ENCODE assay signal across 9 cellular contexts in the genomic region with DNA sequence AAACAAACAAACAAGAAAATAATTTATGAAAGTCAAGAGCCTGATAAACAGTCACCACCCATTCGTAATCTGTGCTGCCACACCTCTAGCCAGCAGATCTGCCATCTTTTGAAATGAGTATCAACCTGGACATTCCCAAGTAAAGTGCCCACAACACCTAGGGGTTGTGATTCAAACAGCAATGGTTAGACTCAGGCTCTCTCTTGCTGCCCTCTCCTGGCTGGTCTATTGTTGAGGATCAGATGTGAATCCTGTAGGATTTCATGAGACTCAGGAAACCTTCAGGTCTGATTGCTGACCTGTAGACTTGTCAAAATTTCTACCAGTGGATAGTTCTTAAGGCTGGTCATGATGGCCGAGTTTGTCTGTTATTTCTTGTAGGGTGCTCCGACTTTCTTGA. TPM values are rescaled to one million over a fixed set of nuclear protein-coding genes. Genes with fewer than 3 reads are reported as not detected.
DNase-seq lines count a peak whose midpoint lies in the region; ATAC-seq and TF ChIP-seq lines count a peak whose summit lies in the region.
"Had no signal": no experiment of that assay in that cellular context is flagged by ENCODE, and none has a peak within 500 bp of the region (broad histone marks: within the 10 kb centered on the region; RNA-seq: fewer than 3 reads in every experiment).

No MANE protein-coding gene starts in this region.

- H3K27ac ChIP-seq in fibroblast of lung (ENCODE audit: insufficient read depth, low read length): no peak overlapping the region

- H3K27me3 ChIP-seq in fibroblast of lung (ENCODE audit: control insufficient read depth, insufficient read depth, low read length): no peaks in the 10 kb centered on the region

- peaks cover 60% of the 10 kb centered on the region for H3K36me3 Mint-ChIP-seq in activated CD8-positive, alpha-beta memory T cell treated with anti-CD3 and anti-CD28 coated beads, Interleukin-2, amount 10 ng/mL, durations not matched to agents 7 days and 5 days

- H4K20me1 ChIP-seq in fibroblast of lung (ENCODE audit: control insufficient read depth, extremely low read depth, insufficient read depth, low read length): no peaks in the 10 kb centered on the region

- no peaks in the 10 kb centered on the region for H3K9me3 ChIP-seq in fibroblast of lung (ENCODE audit: control insufficient read depth, insufficient read depth, low read depth, low read length)

- H3K4me3 Mint-ChIP-seq in activated CD8-positive, alpha-beta memory T cell treated with anti-CD3 and anti-CD28 coated beads, Interleukin-2, amount 10 ng/mL, durations not matched to agents 7 days and 5 days: no peak overlapping the region
- H3K4me3 Mint-ChIP-seq: activated naive CD8-positive, alpha-beta T cell had no signal

- H3K9ac ChIP-seq in fibroblast of lung (ENCODE audit: insufficient read depth, low read length): no peak overlapping the region

- no peak overlapping the region for H3K4me2 ChIP-seq in fibroblast of lung (ENCODE audit: extremely low read depth, insufficient read depth, low read length)

- no peak overlapping the region for H3K4me3 ChIP-seq in fibroblast of lung (replicated peaks in 1 of 4; ENCODE audit: control extremely low read depth in 1 of 4, insufficient read depth in 1 of 4, low read depth in 3 of 4, low read length in 4 of 4)

- peaks cover 1% of the 10 kb centered on the region for H3K36me3 ChIP-seq in fibroblast of lung (ENCODE audit: control insufficient read depth, insufficient read depth, low read length)

- ATAC-seq in activated CD8-positive, alpha-beta memory T cell treated with anti-CD3 and anti-CD28 coated beads, Interleukin-2, amount 10 ng/mL, durations not matched to agents 7 days and 5 days: no peak
- ATAC-seq in GM21381 (IDR thresholded peaks at IDR 0.05; ENCODE audit: unreplicated experiment) (no peak), HG02798 (IDR thresholded peaks at IDR 0.05; ENCODE audit: poor library complexity, unreplicated experiment) (no peak)

- peak; percentile 27 to 42 for TF ChIP-seq CTCF in fibroblast of lung (conservative IDR thresholded peaks at IDR 0.05 in 1 of 2, IDR thresholded peaks at IDR 0.05 in 1 of 2; ENCODE audit: low read depth in 1 of 2, low read length in 2 of 2)

- no peaks in the 10 kb centered on the region for H3K9me3 Mint-ChIP-seq in activated CD8-positive, alpha-beta memory T cell treated with anti-CD3 and anti-CD28 coated beads, Interleukin-2, amount 10 ng/mL, durations not matched to agents 7 days and 5 days (ENCODE audit: low read depth)

- H2AFZ ChIP-seq in fibroblast of lung (ENCODE audit: low read length): no peak overlapping the region

- CTCF ChIA-PET in activated CD8-positive, alpha-beta memory T cell treated with anti-CD3 and anti-CD28 coated beads, Interleukin-2, amount 10 ng/mL, durations not matched to agents 7 days and 5 days (lab: Charles Lee): interaction anchor here (1.6 to 3.0 kb wide), 3 partner anchors 105 to 239 kb away, joined by 4 to 9 read pairs (median 8); no protein-coding TSS in a partner anchor

- no peaks in the 10 kb centered on the region for H3K79me2 ChIP-seq in fibroblast of lung (ENCODE audit: control insufficient read depth, insufficient read depth, low read length)

- DNase-seq in activated CD8-positive, alpha-beta memory T cell treated with anti-CD3 and anti-CD28 coated beads, Interleukin-2, amount 10 ng/mL, durations not matched to agents 7 days and 5 days: no peak
- no peak for DNase-seq in activated CD8-positive, alpha-beta memory T cell treated with anti-CD3 and anti-CD28 coated beads for 24 hours
- peak; percentile 0 for DNase-seq in NCI-H82 treated with DMSO at 0.1 percent for 48 hours (lab: John Stamatoyannopoulos, UW; ENCODE audit: unreplicated experiment)
- DNase-seq in fibroblast of lung (ENCODE audit: low read depth in 2 of 2): peak; percentile 17 to 25
- DNase-seq in superior temporal gyrus (ENCODE audit: extremely low spot score): peak; percentile 78
- no peak for DNase-seq in GF-D8 (lab: John Stamatoyannopoulos, UW)

- H3K4me1 ChIP-seq in fibroblast of lung (ENCODE audit: control insufficient read depth, extremely low read depth, insufficient read depth, low read length): no peaks in the 10 kb centered on the region

- H3K4me1 Mint-ChIP-seq in activated CD8-positive, alpha-beta memory T cell treated with anti-CD3 and anti-CD28 coated beads, Interleukin-2, amount 10 ng/mL, durations not matched to agents 7 days and 5 days: peaks cover 76% of the 10 kb centered on the region

- no peaks in the 10 kb centered on the region for H3K27me3 Mint-ChIP-seq in activated CD8-positive, alpha-beta memory T cell treated with anti-CD3 and anti-CD28 coated beads, Interleukin-2, amount 10 ng/mL, durations not matched to agents 7 days and 5 days
- H3K27me3 Mint-ChIP-seq: activated naive CD8-positive, alpha-beta T cell had no signal

- H3K27ac Mint-ChIP-seq in activated CD8-positive, alpha-beta memory T cell treated with anti-CD3 and anti-CD28 coated beads, Interleukin-2, amount 10 ng/mL, durations not matched to agents 7 days and 5 days: peak overlapping the region; percentile 79
- H3K27ac Mint-ChIP-seq: activated naive CD8-positive, alpha-beta T cell had no signal

RNA-seq across cellular contexts. Expression of a gene that starts 26.8 kb away (rescaled TPM):
- 100 to 1,000 TPM; 113 to 176 TPM for total RNA-seq in activated CD8-positive, alpha-beta memory T cell treated with anti-CD3 and anti-CD28 coated beads, Interleukin-2, amount 10 ng/mL, durations not matched to agents 7 days and 5 days
- total RNA-seq in fibroblast of lung: 41.9 and 62.1 TPM in 2 replicates
- polyA plus RNA-seq in fibroblast of lung: 26.7 and 33.7 TPM in 2 replicates
- 25.7 and 30.5 TPM in 2 replicates for polyA plus RNA-seq in fibroblast of lung (2012)
- 32.5 and 38.9 TPM in 2 replicates for polyA minus RNA-seq in fibroblast of lung (ENCODE audit: low replicate concordance)

Comparison
In these comparisons a context has a peak if more than half of its experiments do, and no peak if none do; other contexts are left out.
1. DNase-seq: peak in NCI-H82 treated with DMSO at 0.1 percent for 48 hours (single experiment), fibroblast of lung (2 of 2) and superior temporal gyrus (single experiment); none in activated CD8-positive, alpha-beta memory T cell treated with anti-CD3 and anti-CD28 coated beads, Interleukin-2, amount 10 ng/mL, durations not matched to agents 7 days and 5 days (single experiment), activated CD8-positive, alpha-beta memory T cell treated with anti-CD3 and anti-CD28 coated beads for 24 hours (single experiment) and GF-D8 (single experiment).